ENCODE assay signal across 17 cellular contexts in genomic region chr14:95885866-95886265, GRCh38.
DNase-seq lines count a peak whose midpoint lies in the region; ATAC-seq and TF ChIP-seq lines count a peak whose summit lies in the region.
"Had no signal": no experiment of that assay in that cellular context is flagged by ENCODE, and none has a peak within 500 bp of the region (broad histone marks: within the 10 kb centered on the region; RNA-seq: fewer than 3 reads in every experiment).

No MANE protein-coding gene starts in this region.

- ATAC-seq in GM21737 (IDR thresholded peaks at IDR 0.05; ENCODE audit: unreplicated experiment) (no peak), GM19455 (IDR thresholded peaks at IDR 0.05; ENCODE audit: unreplicated experiment) (no peak)
- ATAC-seq: foreskin keratinocyte; naive thymus-derived CD4-positive, alpha-beta T cell had no signal

- H3K4me1 Mint-ChIP-seq in nephron progenitor cell = peaks cover 9% of the 10 kb centered on the region

- no peaks in the 10 kb centered on the region for H3K27me3 Mint-ChIP-seq in nephron progenitor cell (ENCODE audit: low read depth, poor library complexity)

- no peak for TF ChIP-seq CTCF in VCaP (conservative IDR thresholded peaks at IDR 0.05)
- no peak for TF ChIP-seq CTCF in nephron progenitor cell (IDR thresholded peaks at IDR 0.05)

- DNase-seq in Ammon's horn (ENCODE audit: low spot score) (peak; percentile 21), ELR (ENCODE audit: low read depth) (peak; percentile 41), medulla oblongata (ENCODE audit: extremely low spot score) (peak; percentile 10), GM03348 (ENCODE audit: low spot score) (no peak), nephron progenitor cell (no peak)
- DNase-seq: activated CD4-positive, alpha-beta T cell treated with anti-CD3 and anti-CD28 coated beads, Interleukin-2, amount 50 U/mL, for 48 hours; central memory CD4-positive, alpha-beta T cell; erythroblast; foreskin keratinocyte; GOT3; naive thymus-derived CD4-positive, alpha-beta T cell; NCI-H187 treated with DMSO at 0.1 percent for 48 hours; NCI-H510A; sigmoid colon had no signal

- no peaks in the 10 kb centered on the region for H3K9me3 Mint-ChIP-seq in nephron progenitor cell
- H3K9me3 Mint-ChIP-seq: naive thymus-derived CD4-positive, alpha-beta T cell had no signal

- no peak overlapping the region for H3K4me3 Mint-ChIP-seq in nephron progenitor cell
- H3K4me3 Mint-ChIP-seq: naive thymus-derived CD4-positive, alpha-beta T cell had no signal

- no peak overlapping the region for H3K27ac Mint-ChIP-seq in nephron progenitor cell

- no peaks in the 10 kb centered on the region for H3K36me3 Mint-ChIP-seq in nephron progenitor cell (ENCODE audit: low read depth)
- H3K36me3 Mint-ChIP-seq: naive thymus-derived CD4-positive, alpha-beta T cell had no signal

- H3K27ac ChIP-seq in VCaP = peak overlapping the region; percentile 95
- H3K27ac ChIP-seq: foreskin keratinocyte, sigmoid colon had no signal

Comparison
In these comparisons a context has a peak if more than half of its experiments do, and no peak if none do; other contexts are left out.
1. DNase-seq: peak in Ammon's horn (single experiment), ELR (single experiment) and medulla oblongata (single experiment); none in GM03348 (single experiment) and nephron progenitor cell (single experiment).